Comparison of ENCODE assay signal across 23 cellular contexts in genomic region chr6:23243858-23244257, GRCh38.
DNase-seq lines count a peak whose midpoint lies in the region; ATAC-seq, FAIRE-seq and TF ChIP-seq lines count a peak whose summit lies in the region.
"Had no signal": no experiment of that assay in that cellular context is flagged by ENCODE, and none has a peak within 500 bp of the region (broad histone marks: within the 10 kb centered on the region; RNA-seq: fewer than 3 reads in every experiment).

No MANE protein-coding gene starts in this region.

- no peak overlapping the region for H3K18ac ChIP-seq in mesenchymal stem cell (ENCODE audit: low read depth in 1 of 2, low read length in 2 of 2)

- no peak overlapping the region for H2BK120ac ChIP-seq in mesenchymal stem cell (ENCODE audit: low read depth, low read length)

- no peaks in the 10 kb centered on the region for H3K79me1 ChIP-seq in mesenchymal stem cell (replicated peaks; ENCODE audit: low read length, poor library complexity, severe bottlenecking)

- BruUV-seq in PC-3 (replicated peaks; lab: Mats Ljungman, UMichigan) (no TSS peak), K562 (replicated peaks; lab: Mats Ljungman, UMichigan) (no TSS peak)

- H3K14ac ChIP-seq in mesenchymal stem cell (ENCODE audit: low read length in 2 of 2): no peak overlapping the region

- FAIRE-seq in K562 (lab: Jason Lieb, UNC): no peak
- FAIRE-seq: A204.1, G401.6, GM12892, GM19239, H54 had no signal

- H3K23ac ChIP-seq in mesenchymal stem cell (ENCODE audit: low read length in 2 of 2): no peak overlapping the region

- peaks cover 3% of the 10 kb centered on the region for H3F3A ChIP-seq in PC-3 (ENCODE audit: low read length, unreplicated experiment)

- H2BK12ac ChIP-seq in mesenchymal stem cell (ENCODE audit: low read length in 2 of 2): no peak overlapping the region

- H3K9ac ChIP-seq in PC-3 (ENCODE audit: low read length): peak overlapping the region; percentile 61
- no peak overlapping the region for H3K9ac ChIP-seq in K562 (ENCODE audit: insufficient read depth in 1 of 2, low read depth in 2 of 2, low read length in 2 of 2)
- no peak overlapping the region for H3K9ac ChIP-seq in mesenchymal stem cell (ENCODE audit: low read length)
- H3K9ac ChIP-seq: BLaER1 had no signal

- H2BK5ac ChIP-seq in mesenchymal stem cell (ENCODE audit: low read depth, low read length, poor library complexity, severe bottlenecking): no peak overlapping the region

- H3K4me3 ChIP-seq in PC-3 (ENCODE audit: low read length): no peak overlapping the region
- no peak overlapping the region for H3K4me3 ChIP-seq in K562
- H3K4me3 ChIP-seq in mesenchymal stem cell (ENCODE audit: insufficient read depth in 1 of 2, low read depth in 1 of 2, low read length in 2 of 2): no peak overlapping the region
- no peak overlapping the region for H3K4me3 ChIP-seq in Peyer's patch
- H3K4me3 ChIP-seq: BLaER1, GM23338, HAP-1 had no signal

- H3K36me3 ChIP-seq in PC-3 (ENCODE audit: low read depth, low read length) (no peaks in the 10 kb centered on the region), K562 (ENCODE audit: control insufficient read depth, insufficient read depth, low read length) (no peaks in the 10 kb centered on the region), mesenchymal stem cell (ENCODE audit: control insufficient read depth in 1 of 2, insufficient read depth in 2 of 2, low read depth in 1 of 2, low read length in 2 of 2) (no peaks in the 10 kb centered on the region), Peyer's patch (no peaks in the 10 kb centered on the region)
- H3K36me3 ChIP-seq: BLaER1, HAP-1 had no signal

- H3K27me3 ChIP-seq in PC-3 (ENCODE audit: low read length): no peaks in the 10 kb centered on the region
- H3K27me3 ChIP-seq in K562 (ENCODE audit: control insufficient read depth in 2 of 2, insufficient read depth in 2 of 2, low read length in 2 of 2): no peaks in the 10 kb centered on the region
- H3K27me3 ChIP-seq in mesenchymal stem cell (ENCODE audit: control insufficient read depth in 1 of 2, insufficient read depth in 1 of 2, low read length in 2 of 2): no peaks in the 10 kb centered on the region
- no peaks in the 10 kb centered on the region for H3K27me3 ChIP-seq in Peyer's patch
- H3K27me3 ChIP-seq: BLaER1 had no signal

- H4K8ac ChIP-seq in mesenchymal stem cell (ENCODE audit: low read length): no peak overlapping the region

- WGBS in K562 (ENCODE audit: insufficient coverage, low coverage, missing lambda C conversion rate): 1% methylated on average over 5 of the region's 5 CpGs
- 71% methylated on average over 2 of the region's 5 CpGs for WGBS in mesenchymal stem cell

- H2AFZ ChIP-seq in PC-3 (ENCODE audit: low read length) (no peak overlapping the region), K562 (ENCODE audit: low read depth, low read length) (no peak overlapping the region), mesenchymal stem cell (ENCODE audit: low read depth, low read length) (no peak overlapping the region)
- H2AFZ ChIP-seq: GM23338 had no signal

- no peak overlapping the region for H2AK5ac ChIP-seq in mesenchymal stem cell (ENCODE audit: low read length, severe bottlenecking)

- TF ChIP-seq CTCF in PC-3 (conservative IDR thresholded peaks at IDR 0.05; ENCODE audit: low read depth, low read length) (no peak), K562 (IDR thresholded peaks at IDR 0.05 in 2 of 3, conservative IDR thresholded peaks at IDR 0.05 in 1 of 3; ENCODE audit: insufficient read depth in 2 of 3, low read depth in 1 of 3, low read length in 3 of 3) (no peak), Peyer's patch (IDR thresholded peaks at IDR 0.05) (no peak)

- no peak overlapping the region for H2BK15ac ChIP-seq in mesenchymal stem cell (ENCODE audit: low read depth, poor library complexity, severe bottlenecking)

- H3K9me3 ChIP-seq in PC-3 (ENCODE audit: low read length): no peaks in the 10 kb centered on the region
- H3K9me3 ChIP-seq in K562 (replicated peaks; ENCODE audit: control insufficient read depth, insufficient read depth, low read depth, low read length): no peaks in the 10 kb centered on the region; the same call in 1 of the 2 replicates
- H3K9me3 ChIP-seq in mesenchymal stem cell (ENCODE audit: control insufficient read depth, low read length): peaks cover 4% of the 10 kb centered on the region
- no peaks in the 10 kb centered on the region for H3K9me3 ChIP-seq in Peyer's patch
- H3K9me3 ChIP-seq: BLaER1, Caco-2, HAP-1 had no signal

- H3K4me2 ChIP-seq in PC-3 (ENCODE audit: low read length) (peak overlapping the region; percentile 16; the same call in 1 of the 2 replicates), K562 (ENCODE audit: insufficient read depth, low read length) (no peak overlapping the region), mesenchymal stem cell (ENCODE audit: low read length, poor library complexity, severe bottlenecking) (no peak overlapping the region)
- H3K4me2 ChIP-seq: BLaER1, GM23338 had no signal

- H4K91ac ChIP-seq in mesenchymal stem cell (ENCODE audit: low read length): no peak overlapping the region

- TF ChIP-seq RAD21 in Ishikawa (IDR thresholded peaks at IDR 0.05; ENCODE audit: low read depth): no peak
- TF ChIP-seq RAD21 in K562 (CRISPR knock-in tag; conservative IDR thresholded peaks at IDR 0.05 in 1 of 2, IDR thresholded peaks at IDR 0.05 in 1 of 2): no peak

- POLR2A ChIA-PET in PC-3 (lab: Charles Lee; ENCODE audit: unreplicated experiment) (no interaction called here), K562 (lab: Yijun Ruan, JAX) (interaction anchor here (0.6 kb wide), 1 partner anchor 221 kb away, joined by 4 read pairs; no protein-coding TSS in a partner anchor)

- ATAC-seq in PC-3 (no peak), K562 (no peak), GM21447 (IDR thresholded peaks at IDR 0.05; ENCODE audit: unreplicated experiment) (no peak)
- ATAC-seq: CD8-positive, alpha-beta T cell; GM23338 had no signal

- in situ Hi-C loops in K562 (cut with MboI): no loop called here

- H3K4me1 ChIP-seq in PC-3 (ENCODE audit: insufficient read depth, low read length): peaks cover 22% of the 10 kb centered on the region
- H3K4me1 ChIP-seq in K562 (replicated peaks in 1 of 2; ENCODE audit: control insufficient read depth in 2 of 2, insufficient read depth in 2 of 2, low read length in 2 of 2): no peaks in the 10 kb centered on the region
- H3K4me1 ChIP-seq in mesenchymal stem cell (ENCODE audit: control insufficient read depth, insufficient read depth, low read depth, low read length): no peaks in the 10 kb centered on the region
- no peaks in the 10 kb centered on the region for H3K4me1 ChIP-seq in Peyer's patch
- H3K4me1 ChIP-seq: BLaER1, Caco-2, HAP-1 had no signal

- no peak for DNase-seq in PC-3
- no peak for DNase-seq in K562 (ENCODE audit: extremely low read depth in 1 of 4, low spot score in 3 of 4)
- DNase-seq in mesenchymal stem cell: peak; percentile 19
- no peak for DNase-seq in NCI-H748 (lab: John Stamatoyannopoulos, UW; ENCODE audit: unreplicated experiment)
- DNase-seq in activated CD4-positive, alpha-beta T cell treated with anti-CD3 and anti-CD28 coated beads for 1 hour: no peak
- no peak for DNase-seq in Peyer's patch
- DNase-seq: Caco-2; CD4-positive, CD25-positive, alpha-beta regulatory T cell; CD8-positive, alpha-beta T cell; DMS153; DND-41; HFFc6 had no signal

- no peaks in the 10 kb centered on the region for H3K9me1 ChIP-seq in K562 (ENCODE audit: control insufficient read depth, insufficient read depth, low read length)

- no peaks in the 10 kb centered on the region for H3K9me2 ChIP-seq in PC-3 (replicated peaks; ENCODE audit: low read length)

- H3K27ac ChIP-seq in PC-3 (ENCODE audit: low read length): peak overlapping the region; percentile 91
- no peak overlapping the region for H3K27ac ChIP-seq in K562 (ENCODE audit: extremely low read depth, low read depth, low read length)
- H3K27ac ChIP-seq in mesenchymal stem cell (ENCODE audit: low read length, poor library complexity, severe bottlenecking): no peak overlapping the region
- no peak overlapping the region for H3K27ac ChIP-seq in Peyer's patch
- H3K27ac ChIP-seq: BLaER1, C4-2B had no signal

- no peaks in the 10 kb centered on the region for H4K20me1 ChIP-seq in PC-3 (ENCODE audit: low read length)
- H4K20me1 ChIP-seq in K562 (replicated peaks; ENCODE audit: control insufficient read depth, insufficient read depth, low read length): no peaks in the 10 kb centered on the region
- H4K20me1 ChIP-seq: BLaER1 had no signal

- no peak overlapping the region for H3K4ac ChIP-seq in mesenchymal stem cell (ENCODE audit: low read depth in 1 of 2, low read length in 2 of 2)

- CTCF ChIA-PET in PC-3 (lab: Charles Lee) (no interaction called here), K562 (lab: Yijun Ruan, JAX; ENCODE audit: low intra/inter-chr PET ratio) (no interaction called here)

- TF ChIP-seq POLR2A in K562 (conservative IDR thresholded peaks at IDR 0.05): no peak
- no peak for TF ChIP-seq POLR2A in Peyer's patch (IDR thresholded peaks at IDR 0.05)

- intact Hi-C loops in PC-3 (cut with micrococcal nuclease): no loop called here
- intact Hi-C loops in K562 (cut with micrococcal nuclease): no loop called here

- no peak for TF ChIP-seq EP300 in Ishikawa (IDR thresholded peaks at IDR 0.05; ENCODE audit: borderline replicate concordance)
- TF ChIP-seq EP300 in K562 (IDR thresholded peaks at IDR 0.05; ENCODE audit: low read length): no peak

- H3K79me2 ChIP-seq in PC-3 (ENCODE audit: low read length): no peaks in the 10 kb centered on the region
- no peaks in the 10 kb centered on the region for H3K79me2 ChIP-seq in K562 (ENCODE audit: control insufficient read depth, insufficient read depth, low read length)

TF ChIP-seq in K562, 482 proteins besides CTCF, POLR2A, EP300 and RAD21:
- no peak for TF ChIP-seq ETV6 (IDR thresholded peaks at IDR 0.05; ENCODE audit: borderline replicate concordance in 1 of 2, low read depth in 2 of 2, low read length in 1 of 2)
- no peak for TF ChIP-seq ETV6 (CRISPR knock-in tag; IDR thresholded peaks at IDR 0.05; ENCODE audit: borderline replicate concordance)
- no peak for TF ChIP-seq SMC3 (conservative IDR thresholded peaks at IDR 0.05; ENCODE audit: insufficient read depth, low read depth, low read length)
- TF ChIP-seq CEBPB (tag; IDR thresholded peaks at IDR 0.05): peak; percentile 84
- TF ChIP-seq BRD4 (IDR thresholded peaks at IDR 0.05): no peak
- TF ChIP-seq CEBPG (CRISPR knock-in tag; IDR thresholded peaks at IDR 0.05): no peak
- TF ChIP-seq CEBPG (tag; conservative IDR thresholded peaks at IDR 0.05 in 1 of 2, IDR thresholded peaks at IDR 0.05 in 1 of 2): peak in 1 of 2 experiments; percentile 89; a peak in 3 of 4 replicates
